Comparison of ENCODE assay signal across 1 cellular context in the genomic region with DNA sequence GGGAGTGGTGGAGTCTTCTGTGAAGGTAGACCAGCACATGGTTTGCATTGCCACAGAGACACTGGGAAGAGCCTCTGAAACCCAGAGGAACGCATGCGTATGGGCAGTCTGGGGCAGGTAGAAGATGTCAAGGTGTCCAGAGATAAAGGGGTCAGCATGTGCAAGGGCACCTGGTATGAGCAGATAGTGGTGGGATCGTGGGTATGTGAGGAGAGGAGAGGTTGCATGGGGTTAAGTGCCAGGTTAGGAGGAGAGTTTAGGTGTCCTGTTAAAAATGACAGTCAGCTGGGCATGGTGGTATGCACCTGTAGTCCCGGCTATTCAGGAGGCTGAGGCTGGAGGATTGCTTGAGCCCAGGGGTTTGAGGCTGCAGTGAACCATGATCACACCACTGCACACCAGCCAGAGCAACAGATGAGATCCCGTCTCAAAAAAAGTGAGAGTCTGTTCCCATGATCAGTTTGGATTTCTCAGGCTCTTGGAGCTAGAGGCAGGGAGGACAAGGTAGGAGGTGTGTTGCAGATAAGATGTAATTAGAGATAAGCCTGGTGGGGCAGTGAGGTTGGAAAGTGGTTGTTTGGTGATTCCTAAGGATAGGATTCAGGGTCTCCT.
TF ChIP-seq lines count a peak whose summit lies in the region.

No MANE protein-coding gene starts in this region.

TF ChIP-seq in H1, 55 proteins besides CTCF, POLR2A, EP300 and RAD21:
- TF ChIP-seq PHF8 (conservative IDR thresholded peaks at IDR 0.05; ENCODE audit: low read depth, low read length): no peak
- TF ChIP-seq POLR2AphosphoS5 (IDR thresholded peaks at IDR 0.05; ENCODE audit: low read depth, low read length): peak; percentile 30
- no peak for TF ChIP-seq CBX8 (IDR thresholded peaks at IDR 0.05; ENCODE audit: borderline replicate concordance, low read depth, low read length)
